In genomic region chr2:185245806-185246205, GRCh38 we compare ENCODE assay signal across 20 cellular contexts.
DNase-seq lines count a peak whose midpoint lies in the region; ATAC-seq and TF ChIP-seq lines count a peak whose summit lies in the region.
"Had no signal": no experiment of that assay in that cellular context is flagged by ENCODE, and none has a peak within 500 bp of the region (broad histone marks: within the 10 kb centered on the region; RNA-seq: fewer than 3 reads in every experiment).

No MANE protein-coding gene starts in this region.

- TF ChIP-seq EP300 in upper lobe of left lung (IDR thresholded peaks at IDR 0.05), result no peak

- H3K4me3 ChIP-seq in upper lobe of left lung, result no peak overlapping the region
- H3K4me3 ChIP-seq: BLaER1 treated with 17β-estradiol and CSF1 and Interleukin-3, amounts not matched to agents 10 nM and 100 nM; K562 had no signal

- H3K27me3 ChIP-seq in upper lobe of left lung, result no peaks in the 10 kb centered on the region
- H3K27me3 ChIP-seq: BLaER1 treated with 17β-estradiol and CSF1 and Interleukin-3, amounts not matched to agents 10 nM and 100 nM had no signal

- 29 to 48% methylated on average over 1 of the region's 1 CpG for WGBS in upper lobe of left lung, 2 donors

- peak; percentile 58 for DNase-seq in amniotic epithelial cell (ENCODE audit: low read depth)
- peak; percentile 6 for DNase-seq in medulla oblongata (ENCODE audit: extremely low spot score)
- no peak for DNase-seq in GF-D8 (lab: John Stamatoyannopoulos, UW)
- DNase-seq in upper lobe of left lung, result no peak
- no peak for DNase-seq in hepatic stellate cell (ENCODE audit: low spot score)
- DNase-seq in NCI-H2196 (lab: John Stamatoyannopoulos, UW; ENCODE audit: unreplicated experiment), result no peak
- DNase-seq: activated B cell treated with CpG ODN at 0.5 μM for 24 hours; activated CD4-positive, alpha-beta T cell treated with anti-CD3 and anti-CD28 coated beads, Interleukin-2, amount 50 U/mL, for 48 hours; activated gamma-delta T cell; dermis blood vessel endothelial cell; NCI-H1436 treated with DMSO at 0.1 percent for 48 hours; NCI-H2171; NCI-H69; nephron progenitor cell; substantia nigra; T1000 had no signal

- no peaks in the 10 kb centered on the region for H3K4me1 ChIP-seq in upper lobe of left lung
- H3K4me1 ChIP-seq: BLaER1 treated with 17β-estradiol and CSF1 and Interleukin-3, amounts not matched to agents 10 nM and 100 nM had no signal

- H3K9me3 ChIP-seq in upper lobe of left lung, result no peaks in the 10 kb centered on the region

- no peaks in the 10 kb centered on the region for H3K36me3 ChIP-seq in upper lobe of left lung
- H3K36me3 ChIP-seq: BLaER1 treated with 17β-estradiol and CSF1 and Interleukin-3, amounts not matched to agents 10 nM and 100 nM had no signal

- no peak overlapping the region for H3K27ac ChIP-seq in upper lobe of left lung
- H3K27ac ChIP-seq: BLaER1 treated with 17β-estradiol and CSF1 and Interleukin-3, amounts not matched to agents 10 nM and 100 nM had no signal

- no peak for TF ChIP-seq CTCF in upper lobe of left lung (IDR thresholded peaks at IDR 0.05)

- ATAC-seq in GM18517 (IDR thresholded peaks at IDR 0.05; ENCODE audit: unreplicated experiment), result peak; percentile 48
- ATAC-seq in HG02973 (IDR thresholded peaks at IDR 0.05; ENCODE audit: unreplicated experiment), result peak; percentile 72
- ATAC-seq in upper lobe of left lung (ENCODE audit: low FRiP score in 2 of 2), result no peak
- ATAC-seq: K562 had no signal

- no peak for TF ChIP-seq POLR2A in upper lobe of left lung (IDR thresholded peaks at IDR 0.05)

Comparison
In these comparisons a context has a peak if more than half of its experiments do, and no peak if none do; other contexts are left out.
1. ATAC-seq: peak in GM18517 (single experiment) and HG02973 (single experiment); none in upper lobe of left lung (0 of 2).
2. DNase-seq: peak in amniotic epithelial cell (single experiment) and medulla oblongata (single experiment); none in GF-D8 (single experiment), upper lobe of left lung (0 of 2), hepatic stellate cell (single experiment) and NCI-H2196 (single experiment).